19 cellular contexts compared by ENCODE assay signal in the genomic region with DNA sequence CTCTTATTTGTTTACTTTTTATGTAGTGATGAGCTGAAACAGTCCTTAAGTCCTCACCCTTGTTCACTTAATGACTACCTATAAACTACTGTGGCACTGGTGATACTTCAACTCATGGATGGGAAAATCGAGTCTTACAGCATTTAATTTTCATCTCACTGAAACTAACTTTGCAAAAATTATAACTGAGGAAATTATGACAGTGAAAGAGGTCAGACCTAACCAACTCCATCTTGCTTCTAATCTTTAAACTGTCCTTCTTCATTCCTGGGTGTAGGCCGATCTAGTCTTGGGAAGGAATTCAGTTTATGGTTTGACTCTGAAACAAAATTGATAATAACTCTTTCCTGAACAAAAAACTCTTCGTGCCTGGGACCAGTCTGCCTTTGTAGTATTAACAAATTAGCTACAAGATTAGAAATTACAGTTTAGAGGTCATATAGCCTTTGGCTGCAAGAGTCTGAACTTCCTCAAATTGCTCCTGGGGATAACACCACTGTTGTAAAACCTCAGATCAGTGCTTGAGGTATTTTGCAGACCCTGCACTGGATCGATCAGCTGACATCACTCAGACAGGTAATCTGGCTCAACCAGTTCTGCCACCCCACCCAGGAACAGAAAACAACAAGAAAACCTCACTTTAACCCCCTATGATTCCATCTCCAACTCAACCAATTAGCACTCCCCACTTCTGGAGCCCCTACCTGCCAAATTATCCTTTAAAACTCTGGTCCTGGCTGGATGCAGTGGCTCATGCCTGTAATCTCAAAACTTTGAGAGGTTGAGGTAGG.
DNase-seq lines count a peak whose midpoint lies in the region; ATAC-seq and TF ChIP-seq lines count a peak whose summit lies in the region.
"Had no signal": no experiment of that assay in that cellular context is flagged by ENCODE, and none has a peak within 500 bp of the region (broad histone marks: within the 10 kb centered on the region; RNA-seq: fewer than 3 reads in every experiment).

No MANE protein-coding gene starts in this region.

- peak overlapping the region; percentile 72 for H2BK5ac ChIP-seq in trophoblast cell (ENCODE audit: low read depth, low read length, poor library complexity)

- no peak overlapping the region for H3K14ac ChIP-seq in trophoblast cell (ENCODE audit: low read length)

- no peak overlapping the region for H4K12ac ChIP-seq in trophoblast cell (ENCODE audit: low read depth, low read length)

- H4K91ac ChIP-seq in trophoblast cell (ENCODE audit: low read depth, low read length) = peak overlapping the region; percentile 85

- ATAC-seq in body of pancreas = no peak
- ATAC-seq: activated CD4-positive, alpha-beta T cell treated with anti-CD3 and anti-CD28 coated beads for 36 hours; activated CD8-positive, alpha-beta memory T cell treated with anti-CD3 and anti-CD28 coated beads, Interleukin-2, amount 10 ng/mL, durations not matched to agents 7 days and 5 days; naive thymus-derived CD8-positive, alpha-beta T cell had no signal

- no peaks in the 10 kb centered on the region for H3K79me2 ChIP-seq in trophoblast cell (ENCODE audit: control insufficient read depth, insufficient read depth, low read length, poor library complexity)

- no peak overlapping the region for H3K23ac ChIP-seq in trophoblast cell (ENCODE audit: low read length)

- TF ChIP-seq POLR2A in body of pancreas (IDR thresholded peaks at IDR 0.05) (no peak), Peyer's patch (IDR thresholded peaks at IDR 0.05) (no peak)

- 13 to 29% methylated on average over 3 to 4 of the region's 4 CpGs for WGBS in body of pancreas, 2 donors
- no CpG with 5 or more reads among the region's 4 CpGs for WGBS in trophoblast cell (ENCODE audit: extremely low coverage, insufficient coverage, insufficient read length)

- H3K4me1 ChIP-seq in body of pancreas (peaks cover 25% of the 10 kb centered on the region), trophoblast cell (ENCODE audit: control insufficient read depth in 1 of 2, insufficient read depth in 2 of 2, low read length in 2 of 2) (peaks cover 2% of the 10 kb centered on the region in 2 experiments), colonic mucosa (no peaks in the 10 kb centered on the region), Peyer's patch (no peaks in the 10 kb centered on the region)
- H3K4me1 ChIP-seq: vagina had no signal

- no peak overlapping the region for H3K18ac ChIP-seq in trophoblast cell (ENCODE audit: low read length)

- DNase-seq in HL-60 (ENCODE audit: low read depth in 1 of 2, low spot score in 1 of 2) = peak in 1 of 2 experiments; percentile 31
- DNase-seq in NCI-H146 treated with DMSO at 0.1 percent for 48 hours (lab: John Stamatoyannopoulos, UW; ENCODE audit: unreplicated experiment) = peak; percentile 57
- peak; percentile 27 to 61 (median 52) for DNase-seq in body of pancreas
- DNase-seq in trophoblast cell = no peak
- no peak for DNase-seq in colonic mucosa
- DNase-seq in Peyer's patch = no peak
- DNase-seq in GM19238 (ENCODE audit: insufficient read length, low spot score) = no peak
- DNase-seq: activated CD4-positive, alpha-beta T cell treated with anti-CD3 and anti-CD28 coated beads for 36 hours; activated CD8-positive, alpha-beta memory T cell treated with anti-CD3 and anti-CD28 coated beads, Interleukin-2, amount 10 ng/mL, durations not matched to agents 7 days and 5 days; activated gamma-delta T cell; central memory CD4-positive, alpha-beta T cell; EL; naive thymus-derived CD8-positive, alpha-beta T cell; NCI-H1436 treated with DMSO at 0.1 percent for 48 hours; NCI-H345; SIG-M5; stimulated activated CD4-positive, alpha-beta T cell treated with anti-CD3 and anti-CD28 coated beads, Interleukin-2, amount 100 ng/mL, for 48 hours had no signal

- H3K36me3 ChIP-seq in body of pancreas (replicated peaks in 1 of 2; ENCODE audit: insufficient read depth in 1 of 2, low read depth in 2 of 2) (no peaks in the 10 kb centered on the region), trophoblast cell (ENCODE audit: control insufficient read depth in 1 of 2, insufficient read depth in 2 of 2, low read length in 2 of 2) (no peaks in the 10 kb centered on the region), colonic mucosa (no peaks in the 10 kb centered on the region), Peyer's patch (no peaks in the 10 kb centered on the region)
- H3K36me3 ChIP-seq: vagina had no signal

- no peak overlapping the region for H4K8ac ChIP-seq in trophoblast cell (ENCODE audit: low read depth, low read length)

- intact Hi-C loops in body of pancreas (cut with DNase I) = no loop called here
- intact Hi-C loops in colonic mucosa (cut with DNase I) = no loop called here

- H2AK5ac ChIP-seq in trophoblast cell (ENCODE audit: low read length) = no peak overlapping the region

- peak overlapping the region; percentile 97 for H3K27ac ChIP-seq in HL-60 (replicated peaks)
- peak overlapping the region; percentile 11 to 67 (median 35) for H3K27ac ChIP-seq in body of pancreas
- H3K27ac ChIP-seq in trophoblast cell (ENCODE audit: low read depth, low read length) = peak overlapping the region; percentile 78
- H3K27ac ChIP-seq in colonic mucosa = no peak overlapping the region
- H3K27ac ChIP-seq in Peyer's patch = no peak overlapping the region
- H3K27ac ChIP-seq: vagina had no signal

- H2BK12ac ChIP-seq in trophoblast cell (ENCODE audit: low read length) = no peak overlapping the region

- no peak overlapping the region for H2AFZ ChIP-seq in trophoblast cell (ENCODE audit: insufficient read depth, low read length, poor library complexity)

- H3K9ac ChIP-seq in trophoblast cell (ENCODE audit: low read length) = no peak overlapping the region
- H3K9ac ChIP-seq in colonic mucosa (ENCODE audit: low read depth in 2 of 2, low read length in 2 of 2) = no peak overlapping the region

- no peak overlapping the region for H3K4ac ChIP-seq in trophoblast cell (ENCODE audit: low read depth, low read length)

- H3K27me3 ChIP-seq in HL-60 (ENCODE audit: insufficient read depth, poor library complexity, severe bottlenecking) (no peaks in the 10 kb centered on the region), body of pancreas (no peaks in the 10 kb centered on the region), trophoblast cell (ENCODE audit: insufficient read depth, low read length) (no peaks in the 10 kb centered on the region), colonic mucosa (no peaks in the 10 kb centered on the region), Peyer's patch (no peaks in the 10 kb centered on the region)
- H3K27me3 ChIP-seq: vagina had no signal

- H3K79me1 ChIP-seq in trophoblast cell (ENCODE audit: low read length) = peaks cover 10% of the 10 kb centered on the region

- H2BK120ac ChIP-seq in trophoblast cell (ENCODE audit: insufficient read depth, low read length, poor library complexity) = peak overlapping the region; percentile 58

- no peak overlapping the region for H3K4me2 ChIP-seq in trophoblast cell (ENCODE audit: low read length)

- H3K9me3 ChIP-seq in body of pancreas (no peaks in the 10 kb centered on the region), trophoblast cell (ENCODE audit: insufficient read depth, low read depth, low read length) (no peaks in the 10 kb centered on the region), colonic mucosa (no peaks in the 10 kb centered on the region), Peyer's patch (no peaks in the 10 kb centered on the region)
- H3K9me3 ChIP-seq: vagina had no signal

- H3K4me3 ChIP-seq in HL-60 (replicated peaks; ENCODE audit: insufficient read depth, low read length) = no peak overlapping the region
- H3K4me3 ChIP-seq in body of pancreas = no peak overlapping the region
- no peak overlapping the region for H3K4me3 ChIP-seq in trophoblast cell (ENCODE audit: low read depth, low read length)
- H3K4me3 ChIP-seq in colonic mucosa = no peak overlapping the region
- H3K4me3 ChIP-seq in Peyer's patch = no peak overlapping the region
- H3K4me3 ChIP-seq: lung, vagina had no signal

- TF ChIP-seq CTCF in HL-60 (IDR thresholded peaks at IDR 0.05; ENCODE audit: insufficient read depth, low read length) = no peak
- no peak for TF ChIP-seq CTCF in body of pancreas (IDR thresholded peaks at IDR 0.05)
- no peak for TF ChIP-seq CTCF in colonic mucosa (IDR thresholded peaks at IDR 0.05)
- TF ChIP-seq CTCF in Peyer's patch (IDR thresholded peaks at IDR 0.05) = no peak

Comparison
In these comparisons a context has a peak if more than half of its experiments do, and no peak if none do; other contexts are left out.
1. DNase-seq: peak in NCI-H146 treated with DMSO at 0.1 percent for 48 hours (single experiment) and body of pancreas (4 of 4); none in trophoblast cell (0 of 2), colonic mucosa (single experiment), Peyer's patch (0 of 3) and GM19238 (single experiment).
2. H3K27ac ChIP-seq: peak in HL-60 (single experiment), body of pancreas (4 of 4) and trophoblast cell (single experiment); none in colonic mucosa (single experiment) and Peyer's patch (0 of 4).